Comparison of ENCODE assay signal across 8 cellular contexts in genomic region chr2:216412022-216412999, GRCh38. TPM values are rescaled to one million over a fixed set of nuclear protein-coding genes. Genes with fewer than 3 reads are reported as not detected.
DNase-seq lines count a peak whose midpoint lies in the region; ATAC-seq and TF ChIP-seq lines count a peak whose summit lies in the region.

TSS of gene SMARCAL1 (plus strand) at chr2:216412484. CDS start at chr2:216414705, 2,221 bp downstream.

- H3K4me1 Mint-ChIP-seq in CD8-positive, alpha-beta memory T cell: peaks cover 22 to 38% (median 26%) of the 10 kb centered on the region in 3 donors

- no peaks in the 10 kb centered on the region for H3K9me3 Mint-ChIP-seq in CD8-positive, alpha-beta memory T cell

- H3K27ac ChIP-seq in CD8-positive, alpha-beta memory T cell (ENCODE audit: low read depth, low read length): peak within 1 kb of the TSS; percentile 87
- peak within 1 kb of the TSS; percentile 94 to 98 for H3K27ac ChIP-seq in lung (ENCODE audit: low read depth in 1 of 2, low read length in 1 of 2)

- H3K27me3 Mint-ChIP-seq in CD8-positive, alpha-beta memory T cell: peaks cover 0 to 5% of the 10 kb centered on the region in 2 donors

- CTCF ChIA-PET in CD8-positive, alpha-beta memory T cell (lab: Charles Lee): interaction anchor here (1.0 kb wide), 1 partner anchor 9 kb away, joined by 3 read pairs; no protein-coding TSS in a partner anchor

- 5 to 7% methylated on average over 53 to 55 of the region's 56 CpGs for WGBS in lung, 2 donors

- POLR2A ChIA-PET in CD8-positive, alpha-beta memory T cell (lab: Charles Lee): interaction anchor here (1.0 kb wide), 2 partner anchors 87 to 331 kb away, joined by 3 to 5 read pairs; partner anchors contain the start of genes PECR and RPL37A

- H3K4me3 Mint-ChIP-seq in CD8-positive, alpha-beta memory T cell: peak within 1 kb of the TSS; percentile 95 to 99 (median 97)

- peaks cover under 1 to 33% (median under 1%) of the 10 kb centered on the region in 3 donors for H3K36me3 Mint-ChIP-seq in CD8-positive, alpha-beta memory T cell

- H3K4me1 ChIP-seq in CD8-positive, alpha-beta memory T cell (ENCODE audit: insufficient read depth, low read length): peaks cover 3% of the 10 kb centered on the region
- H3K4me1 ChIP-seq in lung (ENCODE audit: control insufficient read depth in 2 of 2, insufficient read depth in 2 of 2, low read length in 2 of 2): peaks cover 0 to 6% of the 10 kb centered on the region in 2 donors

- no peaks in the 10 kb centered on the region for H3K36me3 ChIP-seq in CD8-positive, alpha-beta memory T cell (ENCODE audit: insufficient read depth, low read length)
- H3K36me3 ChIP-seq in lung (ENCODE audit: control insufficient read depth in 2 of 2, insufficient read depth in 2 of 2, low read length in 2 of 2): peaks cover 8 to 10% of the 10 kb centered on the region in 2 donors

- H3K27me3 ChIP-seq in CD8-positive, alpha-beta memory T cell (ENCODE audit: insufficient read depth, low read length, poor library complexity, severe bottlenecking): no peaks in the 10 kb centered on the region
- H3K27me3 ChIP-seq in lung (ENCODE audit: control insufficient read depth, insufficient read depth): no peaks in the 10 kb centered on the region

- H3K9me3 ChIP-seq in CD8-positive, alpha-beta memory T cell (ENCODE audit: low read length): no peaks in the 10 kb centered on the region
- H3K9me3 ChIP-seq in lung (ENCODE audit: control insufficient read depth in 2 of 2, insufficient read depth in 1 of 2, low read length in 1 of 2): no peaks in the 10 kb centered on the region

- DNase-seq in CD8-positive, alpha-beta memory T cell: peak; percentile 96 to 98 (median 96)
- DNase-seq in HS-5 (ENCODE audit: low read depth) (peak; percentile 96), lung (ENCODE audit: low spot score) (peak; percentile 100)
- peak; percentile 95 for DNase-seq in NK-92 treated with Interleukin-12 subunit alpha and Interleukin-12 subunit beta, amount 100 ng/mL, for 24 hours (lab: John Stamatoyannopoulos, UW)
- DNase-seq in activated CD8-positive, alpha-beta memory T cell treated with anti-CD3 and anti-CD28 coated beads for 24 hours: peak; percentile 99
- peak; percentile 96 for DNase-seq in effector CD8-positive, alpha-beta T cell (lab: John Stamatoyannopoulos, UW)
- peak; percentile 95 to 99 (median 98) for DNase-seq in stimulated activated CD4-positive, alpha-beta T cell treated with anti-CD3 and anti-CD28 coated beads, TNF-alpha, amount 100 ng/mL, for 4 hours (ENCODE audit: low read depth in 3 of 3)

- H3K27ac Mint-ChIP-seq in CD8-positive, alpha-beta memory T cell: peak within 1 kb of the TSS; percentile 87 to 100 (median 98)

- TF ChIP-seq CTCF in lung (IDR thresholded peaks at IDR 0.05; ENCODE audit: control extremely low read depth, extremely low read depth): no peak

- peak; percentile 85 for ATAC-seq in GM19468 (IDR thresholded peaks at IDR 0.05; ENCODE audit: extremely low read depth, unreplicated experiment)
- peak; percentile 98 for ATAC-seq in lung (ENCODE audit: insufficient read depth, low FRiP score)

- H3K4me3 ChIP-seq in CD8-positive, alpha-beta memory T cell (ENCODE audit: low read length): peak within 1 kb of the TSS; percentile 92
- H3K4me3 ChIP-seq in lung: peak within 1 kb of the TSS; percentile 75

RNA-seq across cellular contexts. Expression of gene SMARCAL1, which starts in this region (rescaled TPM):
- total RNA-seq in CD8-positive, alpha-beta memory T cell: 10 to 100 TPM; 26.7 to 28.2 TPM
- 29.3 TPM for polyA plus RNA-seq in CD8-positive, alpha-beta memory T cell
- 10 to 100 TPM; 18.0 to 28.6 TPM for total RNA-seq in lung
- polyA plus RNA-seq in lung: 1 to 10 TPM; 5.2 to 8.9 TPM

Comparison
In these comparisons a context has a peak if more than half of its experiments do, and no peak if none do; other contexts are left out.
1. Peak in every context shown above with its lines: DNase-seq, ATAC-seq, H3K4me3 ChIP-seq and H3K27ac ChIP-seq.